3 cellular contexts compared by ENCODE assay signal in the genomic region with DNA sequence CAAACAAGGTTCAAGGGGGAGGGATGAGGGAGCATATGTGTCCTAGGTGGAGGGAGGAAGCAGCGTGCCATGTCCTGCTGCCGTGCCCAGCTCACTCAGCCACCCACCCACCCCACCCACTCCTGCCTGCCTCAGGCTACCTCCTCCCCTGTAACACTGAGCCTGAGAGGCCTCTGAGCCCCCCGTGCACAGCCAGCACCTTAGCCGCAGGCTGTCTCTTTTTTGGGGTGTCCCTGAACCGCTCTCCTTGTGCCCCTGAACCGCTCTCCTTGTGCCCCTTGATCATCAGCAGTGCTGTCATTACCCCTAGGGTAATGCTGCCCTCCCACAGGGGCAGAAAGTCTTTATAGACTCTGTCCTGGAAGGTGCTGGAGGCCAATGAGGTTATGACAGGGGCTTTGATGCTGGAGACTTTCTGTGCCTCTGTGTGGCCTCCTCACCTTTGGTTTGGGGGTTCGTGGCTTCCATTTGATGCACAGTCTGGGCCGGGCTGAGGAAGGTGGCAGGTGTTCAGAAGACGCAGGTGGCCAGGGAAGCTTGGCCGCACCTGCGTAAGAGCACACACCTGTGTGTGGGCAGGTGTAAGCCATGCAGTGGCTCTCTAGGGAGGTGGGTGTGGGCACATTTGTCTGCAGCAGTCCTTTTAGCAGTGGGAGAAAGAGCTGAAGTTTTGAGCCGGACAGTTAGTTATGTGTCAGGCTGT.
TF ChIP-seq lines count a peak whose summit lies in the region.

No MANE protein-coding gene starts in this region.

TF ChIP-seq in SK-N-SH, 30 proteins besides CTCF, POLR2A, EP300 and RAD21:
- no peak for TF ChIP-seq TEAD4 (IDR thresholded peaks at IDR 0.05; ENCODE audit: borderline replicate concordance, insufficient read depth)
- TF ChIP-seq, protein P1, sequence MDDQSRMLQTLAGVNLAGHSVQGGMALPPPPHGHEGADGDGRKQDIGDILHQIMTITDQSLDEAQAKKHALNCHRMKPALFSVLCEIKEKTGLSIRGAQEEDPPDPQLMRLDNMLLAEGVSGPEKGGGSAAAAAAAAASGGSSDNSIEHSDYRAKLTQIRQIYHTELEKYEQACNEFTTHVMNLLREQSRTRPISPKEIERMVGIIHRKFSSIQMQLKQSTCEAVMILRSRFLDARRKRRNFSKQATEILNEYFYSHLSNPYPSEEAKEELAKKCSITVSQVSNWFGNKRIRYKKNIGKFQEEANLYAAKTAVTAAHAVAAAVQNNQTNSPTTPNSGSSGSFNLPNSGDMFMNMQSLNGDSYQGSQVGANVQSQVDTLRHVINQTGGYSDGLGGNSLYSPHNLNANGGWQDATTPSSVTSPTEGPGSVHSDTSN (IDR thresholded peaks at IDR 0.05) = no peak

TF ChIP-seq in SK-N-SH treated with all-trans-retinoic acid at 6 μM for 48 hours, 23 proteins besides CTCF, POLR2A, EP300 and RAD21:
- TF ChIP-seq ZFP3 (CRISPR knock-in tag; IDR thresholded peaks at IDR 0.05) (no peak), POU6F1 (CRISPR knock-in tag; IDR thresholded peaks at IDR 0.05; ENCODE audit: borderline replicate concordance, low read depth) (no peak), GLIS3 (CRISPR knock-in tag; IDR thresholded peaks at IDR 0.05) (no peak), TOX (CRISPR knock-in tag; IDR thresholded peaks at IDR 0.05; ENCODE audit: borderline replicate concordance) (no peak), SNAI2 (CRISPR knock-in tag; IDR thresholded peaks at IDR 0.05) (no peak), ESRRG (CRISPR knock-in tag; IDR thresholded peaks at IDR 0.05) (no peak), TCF4 (CRISPR knock-in tag; IDR thresholded peaks at IDR 0.05; ENCODE audit: borderline replicate concordance) (no peak), ZNF565 (CRISPR knock-in tag; conservative IDR thresholded peaks at IDR 0.05; ENCODE audit: low read depth) (no peak), ZNF70 (CRISPR knock-in tag; IDR thresholded peaks at IDR 0.05) (no peak), OSR1 (CRISPR knock-in tag; IDR thresholded peaks at IDR 0.05) (no peak), ZFP30 (CRISPR knock-in tag; IDR thresholded peaks at IDR 0.05) (no peak), PPARA (CRISPR knock-in tag; IDR thresholded peaks at IDR 0.05; ENCODE audit: borderline replicate concordance) (no peak), CSDC2 (CRISPR knock-in tag; IDR thresholded peaks at IDR 0.05) (no peak)
- TF ChIP-seq, protein P2, sequence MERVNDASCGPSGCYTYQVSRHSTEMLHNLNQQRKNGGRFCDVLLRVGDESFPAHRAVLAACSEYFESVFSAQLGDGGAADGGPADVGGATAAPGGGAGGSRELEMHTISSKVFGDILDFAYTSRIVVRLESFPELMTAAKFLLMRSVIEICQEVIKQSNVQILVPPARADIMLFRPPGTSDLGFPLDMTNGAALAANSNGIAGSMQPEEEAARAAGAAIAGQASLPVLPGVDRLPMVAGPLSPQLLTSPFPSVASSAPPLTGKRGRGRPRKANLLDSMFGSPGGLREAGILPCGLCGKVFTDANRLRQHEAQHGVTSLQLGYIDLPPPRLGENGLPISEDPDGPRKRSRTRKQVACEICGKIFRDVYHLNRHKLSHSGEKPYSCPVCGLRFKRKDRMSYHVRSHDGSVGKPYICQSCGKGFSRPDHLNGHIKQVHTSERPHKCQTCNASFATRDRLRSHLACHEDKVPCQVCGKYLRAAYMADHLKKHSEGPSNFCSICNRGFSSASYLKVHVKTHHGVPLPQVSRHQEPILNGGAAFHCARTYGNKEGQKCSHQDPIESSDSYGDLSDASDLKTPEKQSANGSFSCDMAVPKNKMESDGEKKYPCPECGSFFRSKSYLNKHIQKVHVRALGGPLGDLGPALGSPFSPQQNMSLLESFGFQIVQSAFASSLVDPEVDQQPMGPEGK (CRISPR knock-in tag; IDR thresholded peaks at IDR 0.05; ENCODE audit: borderline replicate concordance) = no peak
- TF ChIP-seq, protein P3, sequence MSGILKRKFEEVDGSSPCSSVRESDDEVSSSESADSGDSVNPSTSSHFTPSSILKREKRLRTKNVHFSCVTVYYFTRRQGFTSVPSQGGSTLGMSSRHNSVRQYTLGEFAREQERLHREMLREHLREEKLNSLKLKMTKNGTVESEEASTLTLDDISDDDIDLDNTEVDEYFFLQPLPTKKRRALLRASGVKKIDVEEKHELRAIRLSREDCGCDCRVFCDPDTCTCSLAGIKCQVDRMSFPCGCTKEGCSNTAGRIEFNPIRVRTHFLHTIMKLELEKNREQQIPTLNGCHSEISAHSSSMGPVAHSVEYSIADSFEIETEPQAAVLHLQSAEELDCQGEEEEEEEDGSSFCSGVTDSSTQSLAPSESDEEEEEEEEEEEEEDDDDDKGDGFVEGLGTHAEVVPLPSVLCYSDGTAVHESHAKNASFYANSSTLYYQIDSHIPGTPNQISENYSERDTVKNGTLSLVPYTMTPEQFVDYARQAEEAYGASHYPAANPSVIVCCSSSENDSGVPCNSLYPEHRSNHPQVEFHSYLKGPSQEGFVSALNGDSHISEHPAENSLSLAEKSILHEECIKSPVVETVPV (CRISPR knock-in tag; IDR thresholded peaks at IDR 0.05) = no peak

TF ChIP-seq in H1, 55 proteins besides CTCF, POLR2A, EP300 and RAD21:
- no peak for TF ChIP-seq KDM1A (IDR thresholded peaks at IDR 0.05; ENCODE audit: borderline replicate concordance, low read length)
- TF ChIP-seq CHD1 (IDR thresholded peaks at IDR 0.05; ENCODE audit: low read depth, low read length) = no peak
- TF ChIP-seq YY1 (IDR thresholded peaks at IDR 0.05; ENCODE audit: low read depth, low read length) = no peak
- no peak for TF ChIP-seq CBX5 (IDR thresholded peaks at IDR 0.05; ENCODE audit: low read depth, low read length)
- no peak for TF ChIP-seq SAP30 (IDR thresholded peaks at IDR 0.05; ENCODE audit: insufficient read depth, insufficient replicate concordance, low read length)
